19 cellular contexts compared by ENCODE assay signal in genomic region chr2:177679611-177680530, GRCh38.
"Had no signal": no experiment of that assay in that cellular context is flagged by ENCODE, and none has a peak within 500 bp of the region (broad histone marks: within the 10 kb centered on the region; RNA-seq: fewer than 3 reads in every experiment).

No MANE protein-coding gene starts in this region.

- H3K36me3 ChIP-seq: brain microvascular endothelial cell, lower lobe of right lung, sigmoid colon, thyroid gland, uterus had no signal

- H3K4me3 Mint-ChIP-seq: activated T-helper 17 cell treated with anti-CD3 and anti-CD28 coated beads, Interleukin-2, amount 50 U/mL, for 72 hours; dendritic cell treated with granulocyte-macrophage colony-stimulating factor and Interleukin-4, amounts not matched to agents 40 ng/mL and 50 ng/mL, for 4 days; endodermal cell; neural crest cell; stimulated activated effector memory CD8-positive, alpha-beta T cell treated with anti-CD3 and anti-CD28 coated beads, Interleukin-12 subunit alpha, Interleukin-12 subunit beta, amount 100 ng/mL, for 72 hours; T-helper 17 cell had no signal

- H3K9me3 Mint-ChIP-seq: activated T-helper 17 cell treated with anti-CD3 and anti-CD28 coated beads, Interleukin-2, amount 50 U/mL, for 72 hours; dendritic cell treated with granulocyte-macrophage colony-stimulating factor and Interleukin-4, amounts not matched to agents 40 ng/mL and 50 ng/mL, for 4 days; endodermal cell; neural crest cell; stimulated activated effector memory CD8-positive, alpha-beta T cell treated with anti-CD3 and anti-CD28 coated beads, Interleukin-12 subunit alpha, Interleukin-12 subunit beta, amount 100 ng/mL, for 72 hours had no signal

- H3K36me3 Mint-ChIP-seq: stimulated activated effector memory CD8-positive, alpha-beta T cell treated with anti-CD3 and anti-CD28 coated beads, Interleukin-12 subunit alpha, Interleukin-12 subunit beta, amount 100 ng/mL, for 72 hours had no signal

- H3K4me1 ChIP-seq: lower lobe of right lung, psoas muscle, thyroid gland had no signal

- H3K4me1 Mint-ChIP-seq: activated T-helper 17 cell treated with anti-CD3 and anti-CD28 coated beads, Interleukin-2, amount 50 U/mL, for 72 hours; stimulated activated effector memory CD8-positive, alpha-beta T cell treated with anti-CD3 and anti-CD28 coated beads, Interleukin-12 subunit alpha, Interleukin-12 subunit beta, amount 100 ng/mL, for 72 hours; T-helper 17 cell had no signal

- DNase-seq: activated CD4-positive, alpha-beta T cell treated with anti-CD3 and anti-CD28 coated beads, Interleukin-2, amount 50 U/mL, for 1 hour; activated naive CD4-positive, alpha-beta T cell treated with Interleukin-2 at 50 U/mL for 16 hours; anterior cingulate cortex; brain microvascular endothelial cell; cerebellar nuclear complex; endodermal cell; kidney glomerular epithelial cell; lower lobe of right lung; midbrain; psoas muscle; sigmoid colon; stimulated activated CD4-positive, alpha-beta T cell treated with anti-CD3 and anti-CD28 coated beads, Interleukin-12 subunit alpha, Interleukin-12 subunit beta, amount 100 ng/mL, for 4 hours; T-helper 17 cell; thyroid gland; uterus had no signal

- H3K27ac ChIP-seq: brain microvascular endothelial cell, lower lobe of right lung, psoas muscle, sigmoid colon, thyroid gland had no signal

- H3K27ac Mint-ChIP-seq: activated T-helper 17 cell treated with anti-CD3 and anti-CD28 coated beads, Interleukin-2, amount 50 U/mL, for 72 hours; dendritic cell treated with granulocyte-macrophage colony-stimulating factor and Interleukin-4, amounts not matched to agents 40 ng/mL and 50 ng/mL, for 4 days; endodermal cell; stimulated activated effector memory CD8-positive, alpha-beta T cell treated with anti-CD3 and anti-CD28 coated beads, Interleukin-12 subunit alpha, Interleukin-12 subunit beta, amount 100 ng/mL, for 72 hours; T-helper 17 cell had no signal

- H3K9me3 ChIP-seq: lower lobe of right lung, psoas muscle, sigmoid colon, thyroid gland, uterus had no signal

- H3K27me3 ChIP-seq: sigmoid colon, thyroid gland, uterus had no signal

- H3K4me3 ChIP-seq: lower lobe of right lung, psoas muscle, sigmoid colon, thyroid gland, uterus had no signal

- H3K27me3 Mint-ChIP-seq: dendritic cell treated with granulocyte-macrophage colony-stimulating factor and Interleukin-4, amounts not matched to agents 40 ng/mL and 50 ng/mL, for 4 days had no signal
